In genomic region chr4:158729716-158730559, GRCh38 we compare ENCODE assay signal across 8 cellular contexts. TPM values are rescaled to one million over a fixed set of nuclear protein-coding genes. Genes with fewer than 3 reads are reported as not detected.
DNase-seq lines count a peak whose midpoint lies in the region; ATAC-seq, FAIRE-seq and TF ChIP-seq lines count a peak whose summit lies in the region.

No MANE protein-coding gene starts in this region.

- no peaks in the 10 kb centered on the region for H3K9me3 ChIP-seq in H1 (ENCODE audit: insufficient read depth in 2 of 2, low read depth in 1 of 2, low read length in 1 of 2)

- H4K20me1 ChIP-seq in H1 (replicated peaks in 1 of 2; ENCODE audit: control insufficient read depth in 1 of 2, insufficient read depth in 2 of 2, low read length in 2 of 2), result no peaks in the 10 kb centered on the region

- H2BK20ac ChIP-seq in H1 (ENCODE audit: low read length), result no peak overlapping the region

- no peak overlapping the region for H2BK5ac ChIP-seq in H1 (ENCODE audit: low read depth, low read length)

- no peak overlapping the region for H4K8ac ChIP-seq in H1 (ENCODE audit: extremely low read depth, insufficient read depth, low read length)

- peak; percentile 66 to 83 (median 76) for TF ChIP-seq CTCF in H1 (IDR thresholded peaks at IDR 0.05; ENCODE audit: control extremely low read depth in 1 of 3, insufficient read depth in 1 of 3, low read depth in 1 of 3, low read length in 3 of 3)
- peak; percentile 62 for TF ChIP-seq CTCF in mesothelial cell of epicardium (IDR thresholded peaks at IDR 0.05; ENCODE audit: unreplicated experiment)

- ATAC-seq in GM18858 (IDR thresholded peaks at IDR 0.05; ENCODE audit: unreplicated experiment) (peak; percentile 59), HG03066 (IDR thresholded peaks at IDR 0.05; ENCODE audit: low read depth, unreplicated experiment) (peak; percentile 87)

- no peak overlapping the region for H3K27ac ChIP-seq in H1 (ENCODE audit: low read depth, low read length)

- H2BK12ac ChIP-seq in H1 (ENCODE audit: low read depth, low read length), result no peak overlapping the region

- H2BK15ac ChIP-seq in H1 (ENCODE audit: low read length), result no peak overlapping the region

- no peak overlapping the region for H3K18ac ChIP-seq in H1 (ENCODE audit: extremely low read depth, low read length)

- H3K4me3 Mint-ChIP-seq in mesothelial cell of epicardium, result no peak overlapping the region

- no peak overlapping the region for H3K56ac ChIP-seq in H1 (replicated peaks; ENCODE audit: insufficient read length, low read depth, low read length)

- no peak for FAIRE-seq in H1 (lab: Jason Lieb, UNC)

- H2BK120ac ChIP-seq in H1 (replicated peaks; ENCODE audit: low read depth, low read length), result no peak overlapping the region

- H3K14ac ChIP-seq in H1 (ENCODE audit: insufficient read length), result no peak overlapping the region

- WGBS in H1 (ENCODE audit: extremely low coverage in 1 of 2, insufficient coverage in 1 of 2, insufficient read length in 1 of 2, insufficient replicate concordance in 2 of 2, low coverage in 1 of 2, low lambda C conversion rate in 2 of 2, missing lambda C conversion rate in 1 of 2), 2 experiments, result 75% methylated on average over 5 of the region's 5 CpGs; no CpG with 5 or more reads in 1 of the 2 experiments

- H3K27ac Mint-ChIP-seq in mesothelial cell of epicardium, result no peak overlapping the region

- H4K5ac ChIP-seq in H1 (ENCODE audit: insufficient read length, low read depth, low read length), result no peak overlapping the region

- POLR2A ChIA-PET in H1 (lab: Charles Lee; ENCODE audit: partially characterized antibody), result no interaction called here

- no peaks in the 10 kb centered on the region for H3K36me3 Mint-ChIP-seq in mesothelial cell of epicardium

- no peak for TF ChIP-seq EP300 in H1 (IDR thresholded peaks at IDR 0.05; ENCODE audit: borderline replicate concordance in 1 of 2, low read depth in 2 of 2, low read length in 2 of 2)

- no peaks in the 10 kb centered on the region for H3K36me3 ChIP-seq in H1 (ENCODE audit: control insufficient read depth in 2 of 4, insufficient read depth in 4 of 4, low read length in 3 of 4)

- CTCF ChIA-PET in H1 (lab: Charles Lee; ENCODE audit: partially characterized antibody), result interaction anchor here (0.5 to 1.6 kb wide), 9 partner anchors 9 to 639 kb away, joined by 3 to 11 read pairs (median 3); no protein-coding TSS in a partner anchor

- H3K4ac ChIP-seq in H1 (replicated peaks; ENCODE audit: insufficient read length, low read depth, low read length), result no peak overlapping the region

- H3K79me2 ChIP-seq in H1 (ENCODE audit: control insufficient read depth in 1 of 2, insufficient read depth in 2 of 2, low read length in 2 of 2), result no peaks in the 10 kb centered on the region

- H3K23me2 ChIP-seq in H1 (ENCODE audit: low read depth, low read length), result peaks cover under 1% of the 10 kb centered on the region; the same call in 1 of the 2 replicates

- no peaks in the 10 kb centered on the region for H3K79me1 ChIP-seq in H1 (ENCODE audit: low read depth, low read length)

- H3K23ac ChIP-seq in H1 (ENCODE audit: insufficient read length), result no peak overlapping the region

- peak; percentile 88 to 89 for TF ChIP-seq RAD21 in H1 (IDR thresholded peaks at IDR 0.05 in 1 of 2, conservative IDR thresholded peaks at IDR 0.05 in 1 of 2; ENCODE audit: low read depth in 2 of 2, low read length in 2 of 2)

- no peak overlapping the region for H3K4me2 ChIP-seq in H1 (ENCODE audit: insufficient read depth in 1 of 2, low read depth in 2 of 2, low read length in 2 of 2)

- no peaks in the 10 kb centered on the region for H3K27me3 ChIP-seq in H1 (replicated peaks in 1 of 4; ENCODE audit: control insufficient read depth in 3 of 4, extremely low read depth in 1 of 4, insufficient read depth in 3 of 4, low read length in 3 of 4)

- H4K91ac ChIP-seq in H1 (replicated peaks; ENCODE audit: insufficient read length, low read length), result no peak overlapping the region

- no peak overlapping the region for H3K4me3 ChIP-seq in H1 (ENCODE audit: extremely low read depth in 1 of 4, insufficient read depth in 2 of 4, low read depth in 3 of 4, low read length in 4 of 4)

- DNase-seq in AML-193 (lab: John Stamatoyannopoulos, UW) (peak; percentile 51 to 71), NCI-H345 treated with DMSO at 0.1 percent for 48 hours (lab: John Stamatoyannopoulos, UW; ENCODE audit: unreplicated experiment) (peak; percentile 17), H1 (ENCODE audit: low read depth in 1 of 2, low spot score in 2 of 2) (peak in 1 of 2 experiments; percentile 48), mesothelial cell of epicardium (ENCODE audit: low spot score in 2 of 2, unreplicated experiment in 2 of 2) (peak in 1 of 2 experiments; percentile 48), superior temporal gyrus (ENCODE audit: extremely low spot score) (peak; percentile 92)
- peak; percentile 34 to 38 for DNase-seq in activated CD4-positive, alpha-beta T cell treated with anti-CD3 and anti-CD28 coated beads, Interleukin-2, amount 50 U/mL, for 4 hours

- H3K27me3 Mint-ChIP-seq in mesothelial cell of epicardium (ENCODE audit: low read depth), result peaks cover 29% of the 10 kb centered on the region

- H3K4me1 ChIP-seq in H1 (replicated peaks in 1 of 4; ENCODE audit: control insufficient read depth in 3 of 4, insufficient read depth in 4 of 4, low read length in 3 of 4), result no peaks in the 10 kb centered on the region

- no peak for TF ChIP-seq POLR2A in H1 (IDR thresholded peaks at IDR 0.05; ENCODE audit: control extremely low read depth in 1 of 2, low read depth in 2 of 2, low read length in 2 of 2)

- H3K9me3 Mint-ChIP-seq in mesothelial cell of epicardium, result no peaks in the 10 kb centered on the region

- H3K4me1 Mint-ChIP-seq in mesothelial cell of epicardium, result no peaks in the 10 kb centered on the region

- no peak overlapping the region for H2AK5ac ChIP-seq in H1 (ENCODE audit: low read depth, low read length)

- peak overlapping the region; percentile 64; the same call in 1 of the 2 replicates for H2AFZ ChIP-seq in H1 (ENCODE audit: low read length)

- no peak overlapping the region for H3K9ac ChIP-seq in H1 (replicated peaks in 1 of 4; ENCODE audit: extremely low read depth in 1 of 4, low read depth in 3 of 4, low read length in 3 of 4)

TF ChIP-seq in H1, 55 proteins besides CTCF, POLR2A, EP300 and RAD21:
- TF ChIP-seq NRF1 (IDR thresholded peaks at IDR 0.05; ENCODE audit: low read depth, low read length), result no peak
- 0 out of 2 replicates have a peak, but pooled peaks have one; percentile 28 for TF ChIP-seq MAFK (IDR thresholded peaks at IDR 0.05; ENCODE audit: low read depth, low read length)
- no peak for TF ChIP-seq GTF2F1 (IDR thresholded peaks at IDR 0.05; ENCODE audit: borderline replicate concordance, low read depth, low read length)

RNA-seq across cellular contexts. Expression of gene PPID, which starts 6.7 kb away (rescaled TPM):
- 48.3 and 53.2 TPM in 2 replicates for total RNA-seq in H1 (2021; fragmentation: NEBNext Ultra II Directional; extraction: Animal tissue kit (Norgen Biotek cat#: 25700))
- polyA plus RNA-seq in H1 (2011; rRNA removed), result 20.2 and 23.3 TPM in 2 replicates
- 21.9 TPM for polyA plus RNA-seq in H1 (2011; cell fraction: cytosol; rRNA removed)
- polyA plus RNA-seq in H1 (2011; cell fraction: nucleus; rRNA removed), result 15.8 TPM
- 32.6 to 61.1 TPM (median 36.5 TPM) in 4 replicates for polyA plus RNA-seq in H1 (2012, experiment 1 of 2)
- 9.6 TPM for polyA plus RNA-seq in H1 (2012, experiment 2 of 2)
- 44.3 TPM for polyA plus RNA-seq in H1 (2013, experiment 1 of 2)
- 45.8 TPM for polyA plus RNA-seq in H1 (2013, experiment 2 of 2)
- 3.9 and 6.1 TPM in 2 replicates for polyA minus RNA-seq in H1 (2011; rRNA and poly(A)+ RNA removed)
- 8.5 TPM for polyA minus RNA-seq in H1 (2011; cell fraction: cytosol; rRNA and poly(A)+ RNA removed)
- polyA minus RNA-seq in H1 (2011; cell fraction: nucleus; rRNA and poly(A)+ RNA removed), result 17.5 TPM
- total RNA-seq in mesothelial cell of epicardium, result 20.5 to 23.1 TPM (median 21.3 TPM) in 3 replicates

RNA-seq across cellular contexts. Expression of gene FNIP2, which starts 38.9 kb away (rescaled TPM):
- total RNA-seq in H1 (2021; fragmentation: NEBNext Ultra II Directional; extraction: Animal tissue kit (Norgen Biotek cat#: 25700)), result 13.0 and 13.4 TPM in 2 replicates
- 3.6 and 4.0 TPM in 2 replicates for polyA plus RNA-seq in H1 (2011; rRNA removed)
- 5.6 TPM for polyA plus RNA-seq in H1 (2011; cell fraction: cytosol; rRNA removed)
- polyA plus RNA-seq in H1 (2011; cell fraction: nucleus; rRNA removed), result 5.7 TPM
- 4.8 to 7.7 TPM (median 5.7 TPM) in 4 replicates for polyA plus RNA-seq in H1 (2012, experiment 1 of 2)
- 0.29 TPM for polyA plus RNA-seq in H1 (2012, experiment 2 of 2)
- polyA plus RNA-seq in H1 (2013, experiment 1 of 2), result 4.6 TPM
- polyA plus RNA-seq in H1 (2013, experiment 2 of 2), result 5.3 TPM
- 19.4 and 25.2 TPM in 2 replicates for polyA minus RNA-seq in H1 (2011; rRNA and poly(A)+ RNA removed)
- 7.5 TPM for polyA minus RNA-seq in H1 (2011; cell fraction: cytosol; rRNA and poly(A)+ RNA removed)
- 21.7 TPM for polyA minus RNA-seq in H1 (2011; cell fraction: nucleus; rRNA and poly(A)+ RNA removed)
- 31.4 to 32.9 TPM (median 32.1 TPM) in 3 replicates for total RNA-seq in mesothelial cell of epicardium

RNA-seq across cellular contexts. Expression of gene ETFDH, which starts 57.8 kb away (rescaled TPM):
- 15.7 and 16.1 TPM in 2 replicates for total RNA-seq in H1 (2021; fragmentation: NEBNext Ultra II Directional; extraction: Animal tissue kit (Norgen Biotek cat#: 25700))
- 10.8 and 11.3 TPM in 2 replicates for polyA plus RNA-seq in H1 (2011; rRNA removed)
- 12.9 TPM for polyA plus RNA-seq in H1 (2011; cell fraction: cytosol; rRNA removed)
- polyA plus RNA-seq in H1 (2011; cell fraction: nucleus; rRNA removed), result 14.3 TPM
- 12.6 to 22.0 TPM (median 14.5 TPM) in 4 replicates for polyA plus RNA-seq in H1 (2012, experiment 1 of 2)
- 2.1 TPM for polyA plus RNA-seq in H1 (2012, experiment 2 of 2)
- polyA plus RNA-seq in H1 (2013, experiment 1 of 2), result 15.2 TPM
- 14.9 TPM for polyA plus RNA-seq in H1 (2013, experiment 2 of 2)
- polyA minus RNA-seq in H1 (2011; rRNA and poly(A)+ RNA removed), result 6.9 and 9.2 TPM in 2 replicates
- 15.9 TPM for polyA minus RNA-seq in H1 (2011; cell fraction: cytosol; rRNA and poly(A)+ RNA removed)
- polyA minus RNA-seq in H1 (2011; cell fraction: nucleus; rRNA and poly(A)+ RNA removed), result 19.5 TPM
- total RNA-seq in mesothelial cell of epicardium, result 16.5 to 20.7 TPM (median 19.4 TPM) in 3 replicates

RNA-seq across cellular contexts. Expression of gene C4orf46, which starts 58.3 kb away (rescaled TPM):
- 27.3 and 28.6 TPM in 2 replicates for total RNA-seq in H1 (2021; fragmentation: NEBNext Ultra II Directional; extraction: Animal tissue kit (Norgen Biotek cat#: 25700))
- polyA plus RNA-seq in H1 (2011; rRNA removed), result 11.8 and 19.8 TPM in 2 replicates
- 19.4 TPM for polyA plus RNA-seq in H1 (2011; cell fraction: cytosol; rRNA removed)
- 6.8 TPM for polyA plus RNA-seq in H1 (2011; cell fraction: nucleus; rRNA removed)
- 15.2 to 24.1 TPM (median 17.4 TPM) in 4 replicates for polyA plus RNA-seq in H1 (2012, experiment 1 of 2)
- polyA plus RNA-seq in H1 (2012, experiment 2 of 2), result 7.3 TPM
- 20.3 TPM for polyA plus RNA-seq in H1 (2013, experiment 1 of 2)
- polyA plus RNA-seq in H1 (2013, experiment 2 of 2), result 20.1 TPM
- 17.6 and 27.7 TPM in 2 replicates for polyA minus RNA-seq in H1 (2011; rRNA and poly(A)+ RNA removed)
- 16.6 TPM for polyA minus RNA-seq in H1 (2011; cell fraction: cytosol; rRNA and poly(A)+ RNA removed)
- polyA minus RNA-seq in H1 (2011; cell fraction: nucleus; rRNA and poly(A)+ RNA removed), result 20.1 TPM
- 16.2 to 17.4 TPM (median 17.4 TPM) in 3 replicates for total RNA-seq in mesothelial cell of epicardium
